Comparison of ENCODE assay signal across 22 cellular contexts in genomic region chr2:208183526-208183925, GRCh38. TPM values are rescaled to one million over a fixed set of nuclear protein-coding genes. Genes with fewer than 3 reads are reported as not detected.
DNase-seq lines count a peak whose midpoint lies in the region; ATAC-seq, FAIRE-seq and TF ChIP-seq lines count a peak whose summit lies in the region.
"Had no signal": no experiment of that assay in that cellular context is flagged by ENCODE, and none has a peak within 500 bp of the region (broad histone marks: within the 10 kb centered on the region; RNA-seq: fewer than 3 reads in every experiment).

No MANE protein-coding gene starts in this region.

- no peaks in the 10 kb centered on the region for H3K9me3 ChIP-seq in ES-I3 (ENCODE audit: control insufficient read depth, insufficient read depth, low read length)
- H3K9me3 ChIP-seq in keratinocyte (ENCODE audit: control insufficient read depth, low read depth, low read length): no peaks in the 10 kb centered on the region
- no peaks in the 10 kb centered on the region for H3K9me3 ChIP-seq in osteoblast (ENCODE audit: low read depth, low read length)
- no peaks in the 10 kb centered on the region for H3K9me3 ChIP-seq in mesenchymal stem cell (ENCODE audit: control insufficient read depth, low read length)
- H3K9me3 ChIP-seq: gastroesophageal sphincter, left ventricle myocardium inferior, uterus had no signal

- H3K18ac ChIP-seq in mesenchymal stem cell (ENCODE audit: low read depth in 1 of 2, low read length in 2 of 2): no peak overlapping the region

- no peaks in the 10 kb centered on the region for H3K9me3 Mint-ChIP-seq in brain
- H3K9me3 Mint-ChIP-seq: activated T-cell treated with anti-CD3 and anti-CD28 coated beads, Interleukin-2, amount 50 U/mL, for 4 hours; CD14-positive monocyte had no signal

- peak overlapping the region; percentile 44; the same call in 1 of the 2 replicates for H3K9ac ChIP-seq in ES-I3 (ENCODE audit: low read depth, low read length)
- H3K9ac ChIP-seq in keratinocyte (ENCODE audit: control insufficient read depth, extremely low read depth, insufficient read depth, low read length): no peak overlapping the region
- no peak overlapping the region for H3K9ac ChIP-seq in mesenchymal stem cell (ENCODE audit: low read length)

- H3K36me3 Mint-ChIP-seq in brain: peaks cover 12% of the 10 kb centered on the region
- H3K36me3 Mint-ChIP-seq: CD14-positive monocyte had no signal

- H3K4me1 ChIP-seq in ES-I3 (ENCODE audit: insufficient read depth, low read length) (peaks cover 25% of the 10 kb centered on the region; the same call in 1 of the 2 replicates), keratinocyte (ENCODE audit: control insufficient read depth, extremely low read depth, insufficient read depth, low read length) (no peaks in the 10 kb centered on the region), osteoblast (ENCODE audit: insufficient read depth, low read length) (no peaks in the 10 kb centered on the region), mesenchymal stem cell (ENCODE audit: control insufficient read depth, insufficient read depth, low read depth, low read length) (peaks cover 2% of the 10 kb centered on the region)
- H3K4me1 ChIP-seq: gastroesophageal sphincter, left ventricle myocardium inferior, uterus had no signal

- peaks cover 10% of the 10 kb centered on the region for H3K27me3 Mint-ChIP-seq in brain

- no peak for FAIRE-seq in keratinocyte (lab: Jason Lieb, UNC)
- FAIRE-seq: HTR-8/SVneo had no signal

- H2AFZ ChIP-seq in keratinocyte (ENCODE audit: control insufficient read depth, low read length) (no peak overlapping the region), osteoblast (ENCODE audit: low read length) (no peak overlapping the region), mesenchymal stem cell (ENCODE audit: low read depth, low read length) (no peak overlapping the region)

- H2BK15ac ChIP-seq in mesenchymal stem cell (ENCODE audit: low read depth, poor library complexity, severe bottlenecking): no peak overlapping the region

- no peak overlapping the region for H3K23ac ChIP-seq in mesenchymal stem cell (ENCODE audit: low read length in 2 of 2)

- H3K4me3 Mint-ChIP-seq in brain: peak overlapping the region in 4 of 5 experiments; percentile 6 to 71 (median 52)
- H3K4me3 Mint-ChIP-seq: activated T-cell treated with anti-CD3 and anti-CD28 coated beads, Interleukin-2, amount 50 U/mL, for 4 hours had no signal

- DNase-seq in keratinocyte (ENCODE audit: low read depth, low spot score) (no peak), osteoblast (ENCODE audit: insufficient read length, low spot score, missing footprints) (no peak), mesenchymal stem cell (no peak), Right ventricle myocardium inferior (ENCODE audit: missing footprints) (no peak)
- no peak for DNase-seq in activated CD4-positive, alpha-beta T cell treated with anti-CD3 and anti-CD28 coated beads for 1 hour
- DNase-seq: activated CD4-positive, CD25-positive, alpha-beta regulatory T cell; activated naive CD4-positive, alpha-beta T cell treated with anti-CD3 and anti-CD28 coated beads, Interleukin-2, amount 50 U/mL, for 16 hours; activated T-cell treated with anti-CD3 and anti-CD28 coated beads, Interleukin-2, amount 50 U/mL, for 4 hours; central memory CD4-positive, alpha-beta T cell; GF-D8; left ventricle myocardium inferior; NCI-H2107; NCI-H510A; T-helper 9 cell; uterus had no signal

- H3K4me3 ChIP-seq in keratinocyte (ENCODE audit: control insufficient read depth in 2 of 3, extremely low read depth in 1 of 3, insufficient read depth in 2 of 3, low read depth in 1 of 3, low read length in 3 of 3): no peak overlapping the region
- H3K4me3 ChIP-seq in osteoblast (ENCODE audit: insufficient read depth, low read length): no peak overlapping the region
- H3K4me3 ChIP-seq in mesenchymal stem cell (ENCODE audit: insufficient read depth in 1 of 2, low read depth in 1 of 2, low read length in 2 of 2): no peak overlapping the region
- H3K4me3 ChIP-seq: gastroesophageal sphincter, left ventricle myocardium inferior, uterus had no signal

- no peak overlapping the region for H2AK5ac ChIP-seq in mesenchymal stem cell (ENCODE audit: low read length, severe bottlenecking)

- H3K27me3 ChIP-seq in keratinocyte (ENCODE audit: control insufficient read depth, extremely low read depth, insufficient read depth, low read length) (peaks cover 8% of the 10 kb centered on the region), osteoblast (ENCODE audit: insufficient read depth, low read length) (peaks cover 28% of the 10 kb centered on the region), mesenchymal stem cell (ENCODE audit: control insufficient read depth in 1 of 2, insufficient read depth in 1 of 2, low read length in 2 of 2) (peaks cover 14 to 15% of the 10 kb centered on the region in 2 experiments)
- H3K27me3 ChIP-seq: uterus had no signal

- ATAC-seq in GM21367 (IDR thresholded peaks at IDR 0.05; ENCODE audit: unreplicated experiment): no peak
- ATAC-seq in Right ventricle myocardium inferior: no peak
- ATAC-seq: activated T-cell treated with anti-CD3 and anti-CD28 coated beads, Interleukin-2, amount 50 U/mL, for 4 hours; esophagus mucosa; gastroesophageal sphincter had no signal

- no peak overlapping the region for H2BK120ac ChIP-seq in mesenchymal stem cell (ENCODE audit: low read depth, low read length)

- H3K27ac ChIP-seq in keratinocyte (ENCODE audit: control insufficient read depth, insufficient read depth, low read length) (no peak overlapping the region), osteoblast (ENCODE audit: low read depth, low read length) (no peak overlapping the region), mesenchymal stem cell (ENCODE audit: low read length, poor library complexity, severe bottlenecking) (no peak overlapping the region)
- H3K27ac ChIP-seq: gastroesophageal sphincter, left ventricle myocardium inferior, uterus had no signal

- 40% methylated on average over 6 of the region's 7 CpGs for WGBS in mesenchymal stem cell

- dilution Hi-C loops in keratinocyte (cut with MboI; ENCODE audit: extremely low pct_ligation_motif_present, low sequenced_read_pairs): no loop called here

- no peak overlapping the region for H2BK12ac ChIP-seq in mesenchymal stem cell (ENCODE audit: low read length in 2 of 2)

- H4K20me1 ChIP-seq in keratinocyte (ENCODE audit: control insufficient read depth, extremely low read depth, insufficient read depth, low read length): no peaks in the 10 kb centered on the region
- no peaks in the 10 kb centered on the region for H4K20me1 ChIP-seq in osteoblast (ENCODE audit: insufficient read depth, low read length)

- H3K9me1 ChIP-seq in keratinocyte (ENCODE audit: control insufficient read depth, extremely low read depth, insufficient read depth, low read length): no peaks in the 10 kb centered on the region

- peaks cover 60% of the 10 kb centered on the region for H3K4me1 Mint-ChIP-seq in brain

- H4K8ac ChIP-seq in mesenchymal stem cell (ENCODE audit: low read length): no peak overlapping the region

- H2BK5ac ChIP-seq in mesenchymal stem cell (ENCODE audit: low read depth, low read length, poor library complexity, severe bottlenecking): no peak overlapping the region

- H3K4me2 ChIP-seq in keratinocyte (ENCODE audit: control insufficient read depth, extremely low read depth, insufficient read depth, low read depth, low read length) (peak overlapping the region; percentile 12), osteoblast (ENCODE audit: insufficient read depth, low read length) (peak overlapping the region; percentile 9), mesenchymal stem cell (ENCODE audit: low read length, poor library complexity, severe bottlenecking) (no peak overlapping the region)

- H3K79me1 ChIP-seq in mesenchymal stem cell (replicated peaks; ENCODE audit: low read length, poor library complexity, severe bottlenecking): no peaks in the 10 kb centered on the region

- no peaks in the 10 kb centered on the region for H3K79me2 ChIP-seq in keratinocyte (ENCODE audit: control insufficient read depth, insufficient read depth, low read length)
- H3K79me2 ChIP-seq in osteoblast (ENCODE audit: insufficient read depth, low read length): no peaks in the 10 kb centered on the region

- H3K36me3 ChIP-seq in ES-I3 (ENCODE audit: insufficient read depth, low read length): no peaks in the 10 kb centered on the region
- no peaks in the 10 kb centered on the region for H3K36me3 ChIP-seq in keratinocyte (ENCODE audit: control insufficient read depth in 2 of 2, extremely low read depth in 1 of 2, insufficient read depth in 2 of 2, low read length in 2 of 2)
- no peaks in the 10 kb centered on the region for H3K36me3 ChIP-seq in osteoblast (ENCODE audit: insufficient read depth, low read length)
- no peaks in the 10 kb centered on the region for H3K36me3 ChIP-seq in mesenchymal stem cell (ENCODE audit: control insufficient read depth in 1 of 2, insufficient read depth in 2 of 2, low read depth in 1 of 2, low read length in 2 of 2)
- H3K36me3 ChIP-seq: gastroesophageal sphincter, left ventricle myocardium inferior, uterus had no signal

- intact Hi-C loops in Right ventricle myocardium inferior (cut with DNase I): no loop called here

- H3K27ac Mint-ChIP-seq in brain: peak overlapping the region in 4 of 5 experiments; percentile 3 to 85 (median 46)

- no peak overlapping the region for H4K91ac ChIP-seq in mesenchymal stem cell (ENCODE audit: low read length)

- no peak for TF ChIP-seq CTCF in brain (conservative IDR thresholded peaks at IDR 0.05)
- TF ChIP-seq CTCF in keratinocyte (optimal IDR thresholded peaks at IDR 0.05 in 1 of 3, IDR thresholded peaks at IDR 0.05 in 1 of 3, conservative IDR thresholded peaks at IDR 0.05 in 1 of 3; ENCODE audit: extremely low read depth in 1 of 3, insufficient read depth in 2 of 3, low read length in 3 of 3): no peak
- no peak for TF ChIP-seq CTCF in osteoblast (IDR thresholded peaks at IDR 0.05; ENCODE audit: extremely low read depth, low read depth, low read length)

- no peak overlapping the region for H3K4ac ChIP-seq in mesenchymal stem cell (ENCODE audit: low read depth in 1 of 2, low read length in 2 of 2)

- H3K14ac ChIP-seq in mesenchymal stem cell (ENCODE audit: low read length in 2 of 2): no peak overlapping the region

RNA-seq across cellular contexts. Expression of gene C2orf80, which starts 6.3 kb away (rescaled TPM):
- polyA plus RNA-seq in brain (ENCODE audit: insufficient read depth, low read depth, low replicate concordance) (3.3 TPM), keratinocyte (not detected in 3 replicates)
- polyA plus RNA-seq in keratinocyte (2011; ENCODE audit: low read depth): not detected
- not detected in 2 replicates for polyA plus RNA-seq in keratinocyte (2011; cell fraction: cytosol; rRNA removed)
- not detected in 2 replicates for polyA plus RNA-seq in keratinocyte (2011; cell fraction: nucleus; rRNA removed)
- polyA plus RNA-seq in keratinocyte (2012; ENCODE audit: low replicate concordance): not detected in 2 replicates
- polyA minus RNA-seq in keratinocyte: not detected in 3 replicates
- polyA minus RNA-seq in keratinocyte (2011; cell fraction: cytosol; rRNA and poly(A)+ RNA removed): not detected
- not detected in 2 replicates for polyA minus RNA-seq in keratinocyte (2011; cell fraction: nucleus; rRNA and poly(A)+ RNA removed)
- total RNA-seq in osteoblast (not detected in 2 replicates), Right ventricle myocardium inferior (not detected)
- polyA plus RNA-seq in mesenchymal stem cell (2013, experiment 1 of 2): not detected
- not detected for polyA plus RNA-seq in mesenchymal stem cell (2013, experiment 2 of 2)
- total RNA-seq: activated T-cell treated with anti-CD3 and anti-CD28 coated beads, Interleukin-2, amount 50 U/mL, for 4 hours; esophagus mucosa; gastroesophageal sphincter; left ventricle myocardium inferior; uterus had no signal
- polyA plus RNA-seq: CD14-positive monocyte had no signal

RNA-seq across cellular contexts. Expression of gene CRYGA, which starts 20.1 kb away (rescaled TPM):
- polyA plus RNA-seq in brain (ENCODE audit: insufficient read depth, low read depth, low replicate concordance): not detected
- not detected in 3 replicates for polyA plus RNA-seq in keratinocyte
- polyA plus RNA-seq in keratinocyte (2011; ENCODE audit: low read depth): not detected
- polyA plus RNA-seq in keratinocyte (2011; cell fraction: cytosol; rRNA removed): not detected in 2 replicates
- not detected in 2 replicates for polyA plus RNA-seq in keratinocyte (2011; cell fraction: nucleus; rRNA removed)
- not detected in 2 replicates for polyA plus RNA-seq in keratinocyte (2012; ENCODE audit: low replicate concordance)
- polyA minus RNA-seq in keratinocyte: not detected in 3 replicates
- not detected for polyA minus RNA-seq in keratinocyte (2011; cell fraction: cytosol; rRNA and poly(A)+ RNA removed)
- not detected in 2 replicates for polyA minus RNA-seq in keratinocyte (2011; cell fraction: nucleus; rRNA and poly(A)+ RNA removed)
- not detected in 2 replicates for total RNA-seq in osteoblast
- not detected for polyA plus RNA-seq in mesenchymal stem cell (2013, experiment 1 of 2)
- polyA plus RNA-seq in mesenchymal stem cell (2013, experiment 2 of 2): not detected
- total RNA-seq in Right ventricle myocardium inferior: not detected
- total RNA-seq: activated T-cell treated with anti-CD3 and anti-CD28 coated beads, Interleukin-2, amount 50 U/mL, for 4 hours; esophagus mucosa; gastroesophageal sphincter; left ventricle myocardium inferior; uterus had no signal
- polyA plus RNA-seq: CD14-positive monocyte had no signal

RNA-seq across cellular contexts. Expression of gene CRYGB, which starts 37.6 kb away (rescaled TPM):
- polyA plus RNA-seq in brain (ENCODE audit: insufficient read depth, low read depth, low replicate concordance) (not detected), keratinocyte (not detected in 3 replicates)
- not detected for polyA plus RNA-seq in keratinocyte (2011; ENCODE audit: low read depth)
- not detected in 2 replicates for polyA plus RNA-seq in keratinocyte (2011; cell fraction: cytosol; rRNA removed)
- polyA plus RNA-seq in keratinocyte (2011; cell fraction: nucleus; rRNA removed): not detected in 2 replicates
- not detected in 2 replicates for polyA plus RNA-seq in keratinocyte (2012; ENCODE audit: low replicate concordance)
- polyA minus RNA-seq in keratinocyte: not detected in 3 replicates
- not detected for polyA minus RNA-seq in keratinocyte (2011; cell fraction: cytosol; rRNA and poly(A)+ RNA removed)
- polyA minus RNA-seq in keratinocyte (2011; cell fraction: nucleus; rRNA and poly(A)+ RNA removed): not detected in 2 replicates
- total RNA-seq in osteoblast (not detected in 2 replicates), Right ventricle myocardium inferior (not detected)
- polyA plus RNA-seq in mesenchymal stem cell (2013, experiment 1 of 2): not detected
- not detected for polyA plus RNA-seq in mesenchymal stem cell (2013, experiment 2 of 2)
- total RNA-seq: activated T-cell treated with anti-CD3 and anti-CD28 coated beads, Interleukin-2, amount 50 U/mL, for 4 hours; esophagus mucosa; gastroesophageal sphincter; left ventricle myocardium inferior; uterus had no signal
- polyA plus RNA-seq: CD14-positive monocyte had no signal

RNA-seq across cellular contexts. Expression of gene CRYGC, which starts 53.9 kb away (rescaled TPM):
- polyA plus RNA-seq in brain (ENCODE audit: insufficient read depth, low read depth, low replicate concordance): not detected
- not detected in 3 replicates for polyA plus RNA-seq in keratinocyte
- not detected for polyA plus RNA-seq in keratinocyte (2011; ENCODE audit: low read depth)
- not detected in 2 replicates for polyA plus RNA-seq in keratinocyte (2011; cell fraction: cytosol; rRNA removed)
- polyA plus RNA-seq in keratinocyte (2011; cell fraction: nucleus; rRNA removed): not detected in 2 replicates
- polyA plus RNA-seq in keratinocyte (2012; ENCODE audit: low replicate concordance): not detected in 2 replicates
- not detected in 3 replicates for polyA minus RNA-seq in keratinocyte
- polyA minus RNA-seq in keratinocyte (2011; cell fraction: cytosol; rRNA and poly(A)+ RNA removed): not detected
- not detected in 2 replicates for polyA minus RNA-seq in keratinocyte (2011; cell fraction: nucleus; rRNA and poly(A)+ RNA removed)
- not detected in 2 replicates for total RNA-seq in osteoblast
- polyA plus RNA-seq in mesenchymal stem cell (2013, experiment 1 of 2): not detected
- not detected for polyA plus RNA-seq in mesenchymal stem cell (2013, experiment 2 of 2)
- not detected for total RNA-seq in Right ventricle myocardium inferior
- total RNA-seq: activated T-cell treated with anti-CD3 and anti-CD28 coated beads, Interleukin-2, amount 50 U/mL, for 4 hours; esophagus mucosa; gastroesophageal sphincter; left ventricle myocardium inferior; uterus had no signal
- polyA plus RNA-seq: CD14-positive monocyte had no signal

RNA-seq across cellular contexts. Expression of gene CRYGD, which starts 59.2 kb away (rescaled TPM):
- not detected for polyA plus RNA-seq in brain (ENCODE audit: insufficient read depth, low read depth, low replicate concordance)
- not detected in 3 replicates for polyA plus RNA-seq in keratinocyte
- not detected for polyA plus RNA-seq in keratinocyte (2011; ENCODE audit: low read depth)
- not detected in 2 replicates for polyA plus RNA-seq in keratinocyte (2011; cell fraction: cytosol; rRNA removed)
- polyA plus RNA-seq in keratinocyte (2011; cell fraction: nucleus; rRNA removed): not detected in 2 replicates
- polyA plus RNA-seq in keratinocyte (2012; ENCODE audit: low replicate concordance): not detected in 2 replicates
- polyA minus RNA-seq in keratinocyte: not detected in 3 replicates
- polyA minus RNA-seq in keratinocyte (2011; cell fraction: cytosol; rRNA and poly(A)+ RNA removed): not detected
- not detected in 2 replicates for polyA minus RNA-seq in keratinocyte (2011; cell fraction: nucleus; rRNA and poly(A)+ RNA removed)
- total RNA-seq in osteoblast: not detected in 2 replicates
- not detected for polyA plus RNA-seq in mesenchymal stem cell (2013, experiment 1 of 2)
- polyA plus RNA-seq in mesenchymal stem cell (2013, experiment 2 of 2): not detected
- total RNA-seq in Right ventricle myocardium inferior: not detected
- total RNA-seq: activated T-cell treated with anti-CD3 and anti-CD28 coated beads, Interleukin-2, amount 50 U/mL, for 4 hours; esophagus mucosa; gastroesophageal sphincter; left ventricle myocardium inferior; uterus had no signal
- polyA plus RNA-seq: CD14-positive monocyte had no signal
